Comparison of ENCODE assay signal across 17 cellular contexts in the genomic region with DNA sequence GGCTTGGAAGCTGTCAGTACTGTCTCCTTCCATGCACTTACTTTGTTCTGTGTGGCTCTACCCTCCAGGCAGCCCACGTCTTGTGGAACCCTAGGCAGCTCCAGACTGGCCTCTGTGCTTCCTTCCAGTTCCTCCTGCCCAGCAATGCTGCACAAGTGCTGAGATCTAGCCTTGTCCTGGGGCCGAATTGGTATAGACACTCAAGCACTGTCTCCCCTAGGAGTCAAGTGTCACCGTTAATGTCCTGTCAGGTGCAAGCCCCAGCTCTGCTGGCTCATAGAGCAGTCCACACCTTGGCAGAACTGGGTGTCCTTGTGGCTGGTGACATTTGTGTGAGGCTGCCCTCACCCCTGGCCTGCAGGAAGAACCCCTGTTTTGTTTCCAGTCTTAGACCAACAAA.
DNase-seq lines count a peak whose midpoint lies in the region; ATAC-seq, FAIRE-seq and TF ChIP-seq lines count a peak whose summit lies in the region.
"Had no signal": no experiment of that assay in that cellular context is flagged by ENCODE, and none has a peak within 500 bp of the region (broad histone marks: within the 10 kb centered on the region; RNA-seq: fewer than 3 reads in every experiment).

No MANE protein-coding gene starts in this region.

- FAIRE-seq in GM12891 (lab: Jason Lieb, UNC), result no peak
- FAIRE-seq: K562 had no signal

- H3K4me2 ChIP-seq in neural progenitor cell, result no peak overlapping the region

- H3K27me3 ChIP-seq in neural progenitor cell, result peaks cover 9% of the 10 kb centered on the region
- H3K27me3 ChIP-seq: Peyer's patch had no signal

- H4K20me1 ChIP-seq in neural progenitor cell (ENCODE audit: low read depth), result no peaks in the 10 kb centered on the region

- peaks cover 4% of the 10 kb centered on the region for H3K36me3 Mint-ChIP-seq in activated CD8-positive, alpha-beta memory T cell treated with anti-CD3 and anti-CD28 coated beads, Interleukin-2, amount 10 ng/mL, durations not matched to agents 7 days and 5 days
- H3K36me3 Mint-ChIP-seq in neural progenitor cell, result peaks cover 6% of the 10 kb centered on the region

- H3K9me3 ChIP-seq in neural progenitor cell (ENCODE audit: low read depth), result no peaks in the 10 kb centered on the region
- H3K9me3 ChIP-seq: Peyer's patch had no signal

- no peak overlapping the region for H3K4me3 ChIP-seq in neural progenitor cell
- H3K4me3 ChIP-seq: K562, Peyer's patch had no signal

- no peak for TF ChIP-seq CTCF in neural progenitor cell (IDR thresholded peaks at IDR 0.05)

- DNase-seq in activated CD8-positive, alpha-beta memory T cell treated with anti-CD3 and anti-CD28 coated beads, Interleukin-2, amount 10 ng/mL, durations not matched to agents 7 days and 5 days, result peak; percentile 30
- no peak for DNase-seq in activated CD8-positive, alpha-beta memory T cell treated with anti-CD3 and anti-CD28 coated beads for 24 hours
- DNase-seq in ecto neural progenitor cell (ENCODE audit: low spot score), result peak; percentile 39
- no peak for DNase-seq in neural progenitor cell (ENCODE audit: low spot score)
- DNase-seq in ureter (ENCODE audit: low spot score), result peak; percentile 29
- DNase-seq in AG08396 (ENCODE audit: low spot score), result no peak
- no peak for DNase-seq in activated effector memory CD4-positive, alpha-beta T cell treated with Interleukin-2 at 50 U/mL for 16 hours
- no peak for DNase-seq in GM12891 (ENCODE audit: insufficient read length, low spot score)
- DNase-seq: CD4-positive, alpha-beta T cell; GF-D8; GOT3; NCI-H1105; NK-92 treated with Interleukin-12 subunit alpha and Interleukin-12 subunit beta, amount 100 ng/mL, for 24 hours; Peyer's patch had no signal

- H3K4me1 ChIP-seq in neural progenitor cell, result peaks cover 41% of the 10 kb centered on the region

- CTCF ChIA-PET in activated CD8-positive, alpha-beta memory T cell treated with anti-CD3 and anti-CD28 coated beads, Interleukin-2, amount 10 ng/mL, durations not matched to agents 7 days and 5 days (lab: Charles Lee), result no interaction called here

- no peak for TF ChIP-seq POLR2A in GM12891 (IDR thresholded peaks at IDR 0.05; ENCODE audit: low read depth, low read length)

- H3K36me3 ChIP-seq in neural progenitor cell, result no peaks in the 10 kb centered on the region
- H3K36me3 ChIP-seq: Peyer's patch had no signal

- no peak overlapping the region for H3K27ac Mint-ChIP-seq in activated CD8-positive, alpha-beta memory T cell treated with anti-CD3 and anti-CD28 coated beads, Interleukin-2, amount 10 ng/mL, durations not matched to agents 7 days and 5 days
- peak overlapping the region; percentile 22 for H3K27ac Mint-ChIP-seq in neural progenitor cell
- H3K27ac Mint-ChIP-seq: B cell; CD4-positive, alpha-beta T cell had no signal

- no peaks in the 10 kb centered on the region for H3K4me1 Mint-ChIP-seq in activated CD8-positive, alpha-beta memory T cell treated with anti-CD3 and anti-CD28 coated beads, Interleukin-2, amount 10 ng/mL, durations not matched to agents 7 days and 5 days
- peaks cover 63% of the 10 kb centered on the region for H3K4me1 Mint-ChIP-seq in neural progenitor cell
- H3K4me1 Mint-ChIP-seq: B cell had no signal

- no peak overlapping the region for H3K27ac ChIP-seq in neural progenitor cell
- H3K27ac ChIP-seq: 22Rv1 had no signal

- no peaks in the 10 kb centered on the region for H3K79me2 ChIP-seq in neural progenitor cell (ENCODE audit: low read depth)

- H2AFZ ChIP-seq in neural progenitor cell (replicated peaks), result no peak overlapping the region

- H3K9ac ChIP-seq in neural progenitor cell, result no peak overlapping the region

- H3K4me3 Mint-ChIP-seq in activated CD8-positive, alpha-beta memory T cell treated with anti-CD3 and anti-CD28 coated beads, Interleukin-2, amount 10 ng/mL, durations not matched to agents 7 days and 5 days, result no peak overlapping the region
- H3K4me3 Mint-ChIP-seq in neural progenitor cell, result no peak overlapping the region
- H3K4me3 Mint-ChIP-seq: B cell; CD4-positive, alpha-beta T cell had no signal

- H3K27me3 Mint-ChIP-seq in activated CD8-positive, alpha-beta memory T cell treated with anti-CD3 and anti-CD28 coated beads, Interleukin-2, amount 10 ng/mL, durations not matched to agents 7 days and 5 days, result no peaks in the 10 kb centered on the region
- H3K27me3 Mint-ChIP-seq in neural progenitor cell (ENCODE audit: insufficient read depth, low read depth), result peaks cover 4% of the 10 kb centered on the region
- H3K27me3 Mint-ChIP-seq: B cell; CD4-positive, alpha-beta T cell had no signal

- peaks cover 26% of the 10 kb centered on the region for H3F3A ChIP-seq in neural progenitor cell (ENCODE audit: low read depth)

- H3K9me3 Mint-ChIP-seq in activated CD8-positive, alpha-beta memory T cell treated with anti-CD3 and anti-CD28 coated beads, Interleukin-2, amount 10 ng/mL, durations not matched to agents 7 days and 5 days (ENCODE audit: low read depth), result no peaks in the 10 kb centered on the region
- H3K9me3 Mint-ChIP-seq in neural progenitor cell, result peaks cover 2% of the 10 kb centered on the region
- H3K9me3 Mint-ChIP-seq: CD4-positive, alpha-beta T cell had no signal

- no peak for ATAC-seq in activated CD8-positive, alpha-beta memory T cell treated with anti-CD3 and anti-CD28 coated beads, Interleukin-2, amount 10 ng/mL, durations not matched to agents 7 days and 5 days
- ATAC-seq: K562 had no signal

TF ChIP-seq in GM12891, 5 proteins besides CTCF, POLR2A, EP300 and RAD21:
- TF ChIP-seq POLR2AphosphoS5 (IDR thresholded peaks at IDR 0.05; ENCODE audit: low read depth, low read length), result no peak
- TF ChIP-seq TAF1 (IDR thresholded peaks at IDR 0.05; ENCODE audit: low read depth, low read length), result no peak
- no peak for TF ChIP-seq POU2F2 (IDR thresholded peaks at IDR 0.05; ENCODE audit: low read depth, low read length)
- no peak for TF ChIP-seq PAX5 (IDR thresholded peaks at IDR 0.05; ENCODE audit: insufficient read depth, low read length, severe bottlenecking)
- TF ChIP-seq SPI1 (IDR thresholded peaks at IDR 0.05; ENCODE audit: low read depth, low read length), result no peak
TF ChIP-seq in GM12891: peak in this region for 0.

Comparison
In these comparisons a context has a peak if more than half of its experiments do, and no peak if none do; other contexts are left out.
1. DNase-seq: peak in activated CD8-positive, alpha-beta memory T cell treated with anti-CD3 and anti-CD28 coated beads, Interleukin-2, amount 10 ng/mL, durations not matched to agents 7 days and 5 days (single experiment), ecto neural progenitor cell (single experiment) and ureter (single experiment); none in activated CD8-positive, alpha-beta memory T cell treated with anti-CD3 and anti-CD28 coated beads for 24 hours (single experiment), neural progenitor cell (single experiment), AG08396 (single experiment), activated effector memory CD4-positive, alpha-beta T cell treated with Interleukin-2 at 50 U/mL for 16 hours (single experiment) and GM12891 (single experiment).